ENCODE assay signal across 34 cellular contexts in genomic region chr6:38174315-38174714, GRCh38.
"Had no signal": no experiment of that assay in that cellular context is flagged by ENCODE, and none has a peak within 500 bp of the region (broad histone marks: within the 10 kb centered on the region; RNA-seq: fewer than 3 reads in every experiment).

No MANE protein-coding gene starts in this region.

- H3K27ac ChIP-seq: adrenal gland, body of pancreas, breast epithelium, SJSA1, VCaP had no signal

- H3K4me1 ChIP-seq: adrenal gland, breast epithelium, SJSA1 had no signal

- H3K9me3 ChIP-seq: adrenal gland, body of pancreas, breast epithelium, MG63, Peyer's patch, SJSA1, SK-N-SH had no signal

- H3K9ac ChIP-seq: SK-N-SH had no signal

- H3K36me3 ChIP-seq: adrenal gland, breast epithelium, MG63, Peyer's patch, SJSA1 had no signal

- H3K4me1 Mint-ChIP-seq: activated B cell treated with CpG ODN at 0.5 μM for 24 hours; activated CD8-positive, alpha-beta memory T cell treated with anti-CD3 and anti-CD28 coated beads, Interleukin-2, amount 10 ng/mL, durations not matched to agents 7 days and 5 days; IgD-negative memory B cell had no signal

- H3K4me3 Mint-ChIP-seq: activated B cell treated with CpG ODN at 0.5 μM for 24 hours; activated CD4-positive, alpha-beta memory T cell treated with anti-CD3 and anti-CD28 coated beads, Interleukin-2, amount 10 ng/mL, durations not matched to agents 7 days and 5 days; activated CD8-positive, alpha-beta memory T cell treated with anti-CD3 and anti-CD28 coated beads, Interleukin-2, amount 10 ng/mL, durations not matched to agents 7 days and 5 days; IgD-negative memory B cell had no signal

- ATAC-seq: activated CD8-positive, alpha-beta memory T cell treated with anti-CD3 and anti-CD28 coated beads, Interleukin-2, amount 10 ng/mL, durations not matched to agents 7 days and 5 days; activated naive CD4-positive, alpha-beta T cell treated with anti-CD3 and anti-CD28 coated beads, Interleukin-2, amount 50 U/mL, for 72 hours; body of pancreas had no signal

- H3K27me3 ChIP-seq: adrenal gland, body of pancreas, breast epithelium, MG63, Peyer's patch, SJSA1 had no signal

- H3K36me3 Mint-ChIP-seq: activated CD8-positive, alpha-beta memory T cell treated with anti-CD3 and anti-CD28 coated beads, Interleukin-2, amount 10 ng/mL, durations not matched to agents 7 days and 5 days; activated naive CD4-positive, alpha-beta T cell treated with anti-CD3 and anti-CD28 coated beads, Interleukin-2, amount 50 U/mL, for 72 hours had no signal

- DNase-seq: activated B cell treated with CpG ODN at 0.5 μM for 24 hours; activated CD4-positive, alpha-beta memory T cell treated with anti-CD3 and anti-CD28 coated beads, Interleukin-2, amount 10 ng/mL, durations not matched to agents 7 days and 5 days; activated CD4-positive, alpha-beta T cell treated with anti-CD3 and anti-CD28 coated beads for 4 hours; activated CD4-positive, alpha-beta T cell treated with anti-CD3 and anti-CD28 coated beads, Interleukin-2, amount 50 U/mL, for 1 hour; activated CD4-positive, CD25-positive, alpha-beta regulatory T cell treated with anti-CD3 and anti-CD28 coated beads, Interleukin-2, amount 50 U/mL, for 72 hours; activated CD8-positive, alpha-beta memory T cell treated with anti-CD3 and anti-CD28 coated beads for 24 hours; activated CD8-positive, alpha-beta memory T cell treated with anti-CD3 and anti-CD28 coated beads, Interleukin-2, amount 10 ng/mL, durations not matched to agents 7 days and 5 days; activated CD8-positive, alpha-beta memory T cell treated with anti-CD3 and anti-CD28 coated beads, Interleukin-2, amount 50 U/mL, for 48 hours; activated effector memory CD4-positive, alpha-beta T cell treated with anti-CD3 and anti-CD28 coated beads, Interleukin-2, amount 50 U/mL, for 16 hours; activated naive CD4-positive, alpha-beta T cell; activated T-cell treated with anti-CD3 and anti-CD28 coated beads, Interleukin-2, amount 50 U/mL, for 48 hours; adrenal gland; body of pancreas; Karpas-422; KBM-7; MG63; MV-4-11; NCI-H1092; NCI-H1436 treated with DMSO at 0.1 percent for 48 hours; NCI-H1694 treated with DMSO at 0.1 percent for 48 hours; NCI-H2029; NCI-H345; NCI-H524 treated with DMSO at 0.1 percent for 48 hours; RPMI8226; SHP77 treated with DMSO at 0.1 percent for 48 hours; SK-N-SH; T-helper 2 cell; T-helper 9 cell had no signal

- H3K4me3 ChIP-seq: adrenal gland, body of pancreas, breast epithelium, MG63, Peyer's patch, SJSA1 had no signal

- H3K27ac Mint-ChIP-seq: activated B cell treated with CpG ODN at 0.5 μM for 24 hours; activated CD4-positive, alpha-beta memory T cell treated with anti-CD3 and anti-CD28 coated beads, Interleukin-2, amount 10 ng/mL, durations not matched to agents 7 days and 5 days; activated CD8-positive, alpha-beta memory T cell treated with anti-CD3 and anti-CD28 coated beads, Interleukin-2, amount 10 ng/mL, durations not matched to agents 7 days and 5 days had no signal

- H3K4me2 ChIP-seq: SK-N-SH had no signal

- H3K27me3 Mint-ChIP-seq: activated B cell treated with CpG ODN at 0.5 μM for 24 hours; activated CD4-positive, alpha-beta memory T cell treated with anti-CD3 and anti-CD28 coated beads, Interleukin-2, amount 10 ng/mL, durations not matched to agents 7 days and 5 days; activated CD8-positive, alpha-beta memory T cell treated with anti-CD3 and anti-CD28 coated beads, Interleukin-2, amount 10 ng/mL, durations not matched to agents 7 days and 5 days; IgD-negative memory B cell had no signal

- H3K9me3 Mint-ChIP-seq: activated B cell treated with CpG ODN at 0.5 μM for 24 hours; activated CD4-positive, alpha-beta memory T cell treated with anti-CD3 and anti-CD28 coated beads, Interleukin-2, amount 10 ng/mL, durations not matched to agents 7 days and 5 days; activated naive CD4-positive, alpha-beta T cell treated with anti-CD3 and anti-CD28 coated beads, Interleukin-2, amount 50 U/mL, for 72 hours; IgD-negative memory B cell had no signal
